ENCODE assay signal across 9 cellular contexts in the genomic region with DNA sequence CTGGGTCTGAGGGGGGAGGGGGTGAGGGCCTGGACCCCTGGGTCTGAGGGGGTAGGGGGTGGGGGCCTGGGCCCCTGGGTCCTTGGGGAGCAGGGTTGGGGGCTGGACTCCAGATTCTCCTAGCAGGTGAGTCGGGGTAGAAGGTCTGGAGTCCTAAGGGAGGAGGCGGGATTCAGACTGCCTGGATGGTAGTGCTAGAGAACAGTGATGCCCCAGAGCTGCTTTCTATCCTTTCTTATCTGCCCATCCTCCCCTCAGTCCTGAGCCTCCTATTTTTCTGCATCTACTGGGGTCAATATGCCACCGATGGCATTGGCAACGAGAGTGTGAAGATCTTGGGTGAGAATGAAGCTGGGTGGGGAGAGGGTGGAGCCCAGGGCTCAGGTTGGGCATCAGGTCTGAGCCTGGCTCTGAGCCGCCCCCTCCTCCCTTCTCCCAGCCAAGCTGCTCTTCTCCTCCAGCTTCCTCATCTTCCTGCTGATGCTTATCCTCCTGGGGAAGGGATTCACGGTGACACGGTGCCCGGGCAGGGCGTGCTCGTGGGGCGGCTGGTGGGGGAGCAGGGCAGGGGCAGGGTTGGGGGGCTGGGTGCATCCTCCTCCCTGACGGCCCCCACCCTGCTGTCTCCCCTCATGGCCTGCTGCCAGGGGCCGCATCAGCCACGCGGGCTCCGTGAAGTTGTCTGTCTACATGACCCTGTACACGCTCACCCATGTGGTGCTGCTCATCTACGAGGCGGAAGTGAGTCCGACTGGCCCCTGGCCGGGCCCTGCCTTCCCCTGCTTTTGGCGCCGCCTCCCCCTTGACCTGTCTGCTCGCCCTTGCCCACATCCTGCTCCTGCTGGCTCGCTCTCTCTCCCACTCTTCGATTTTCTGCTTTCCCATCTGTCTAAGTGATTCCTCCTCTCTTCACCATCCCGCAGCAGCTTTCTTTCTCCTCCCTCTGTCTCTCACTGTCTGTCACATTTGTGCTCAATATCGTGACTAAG. TPM values are rescaled to one million over a fixed set of nuclear protein-coding genes. Genes with fewer than 3 reads are reported as not detected.
DNase-seq lines count a peak whose midpoint lies in the region; ATAC-seq, FAIRE-seq and TF ChIP-seq lines count a peak whose summit lies in the region.
"Had no signal": no experiment of that assay in that cellular context is flagged by ENCODE, and none has a peak within 500 bp of the region (broad histone marks: within the 10 kb centered on the region; RNA-seq: fewer than 3 reads in every experiment).

No MANE protein-coding gene starts in this region.

- RAD21 ChIA-PET in GM12878 (lab: Charles Lee; ENCODE audit: unreplicated experiment) = no interaction called here

- H3K9me3 Mint-ChIP-seq in stimulated activated memory B cell treated with anti-CD40 and anti-IgM and Interleukin-4, amounts not matched to agents 10 μg/mL and 1 μg/mL and 100 μg/mL, for 72 hours = no peaks in the 10 kb centered on the region

- peak overlapping the region; percentile 28; the same call in 1 of the 2 replicates for H3K4me3 ChIP-seq in GM12878

- TF ChIP-seq EP300 in GM12878 (IDR thresholded peaks at IDR 0.05; ENCODE audit: borderline replicate concordance in 1 of 2, control insufficient read depth in 1 of 2, low read depth in 2 of 2, low read length in 2 of 2) = no peak

- POLR2A ChIA-PET in GM12878 (lab: Charles Lee) = interaction anchor here (0.5 to 0.6 kb wide), 3 partner anchors 53 to 441 kb away, joined by 3 to 9 read pairs (median 5); no protein-coding TSS in a partner anchor

- peaks cover 9% of the 10 kb centered on the region for H3K4me1 ChIP-seq in GM12878 (ENCODE audit: control insufficient read depth, insufficient read depth, low read length)

- H3K79me2 ChIP-seq in GM12878 (ENCODE audit: control insufficient read depth, insufficient read depth, low read length) = no peaks in the 10 kb centered on the region

- no TSS peak for BruUV-seq in GM12878 (replicated peaks; lab: Mats Ljungman, UMichigan)

- H3K27ac Mint-ChIP-seq in stimulated activated memory B cell treated with anti-CD40 and anti-IgM and Interleukin-4, amounts not matched to agents 10 μg/mL and 1 μg/mL and 100 μg/mL, for 72 hours = peak overlapping the region; percentile 38

- DNase-seq in DMS 273 (lab: John Stamatoyannopoulos, UW; ENCODE audit: unreplicated experiment) (peak; percentile 58), DMS 273 treated with DMSO at 0.1 percent for 48 hours (lab: John Stamatoyannopoulos, UW) (no peak), NCI-H1694 treated with DMSO at 0.1 percent for 48 hours (lab: John Stamatoyannopoulos, UW) (peak; percentile 22), GM12878 (ENCODE audit: low read depth, low spot score) (peak; percentile 25)
- DNase-seq in activated CD4-positive, alpha-beta T cell treated with anti-CD3 and anti-CD28 coated beads for 1 hour = no peak

- H3K4me1 Mint-ChIP-seq in stimulated activated memory B cell treated with anti-CD40 and anti-IgM and Interleukin-4, amounts not matched to agents 10 μg/mL and 1 μg/mL and 100 μg/mL, for 72 hours = peaks cover 30% of the 10 kb centered on the region

- 36% methylated on average over 27 of the region's 28 CpGs for WGBS in GM12878 (ENCODE audit: insufficient coverage, insufficient replicate concordance, low lambda C conversion rate, missing lambda C conversion rate)

- peak overlapping the region; percentile 50; the same call in 1 of the 2 replicates for H3K9ac ChIP-seq in GM12878 (ENCODE audit: control insufficient read depth, insufficient read depth, low read length)

- TF ChIP-seq POLR2A in GM12878 (IDR thresholded peaks at IDR 0.05; ENCODE audit: low read depth, low read length) = peak; percentile 73

- CTCF ChIA-PET in GM12878 (lab: Yijun Ruan, JAX) = interaction anchor here (1.1 to 2.0 kb wide), 2 partner anchors 20 to 133 kb away, joined by 3 to 8 read pairs; no protein-coding TSS in a partner anchor

- H3K9me3 ChIP-seq in GM12878 (replicated peaks; ENCODE audit: control insufficient read depth, insufficient read depth, low read length) = no peaks in the 10 kb centered on the region

- intact Hi-C loops in GM12878 (cut with micrococcal nuclease; ENCODE audit: unreplicated experiment) = no loop called here

- peak; percentile 94 for ATAC-seq in GM12878
- peak; percentile 57 for ATAC-seq in stimulated activated memory B cell treated with anti-CD40 and anti-IgM and Interleukin-4, amounts not matched to agents 10 μg/mL and 1 μg/mL and 100 μg/mL, for 72 hours
- no peak for ATAC-seq in HG03280 (IDR thresholded peaks at IDR 0.05; ENCODE audit: unreplicated experiment)
- no peak for ATAC-seq in GM18511 (IDR thresholded peaks at IDR 0.05; ENCODE audit: unreplicated experiment)

- peak overlapping the region; percentile 30 for H3K4me3 Mint-ChIP-seq in stimulated activated memory B cell treated with anti-CD40 and anti-IgM and Interleukin-4, amounts not matched to agents 10 μg/mL and 1 μg/mL and 100 μg/mL, for 72 hours

- peaks cover 4 to 9% of the 10 kb centered on the region in 2 experiments; a peak in 3 of 4 replicates for H3K27me3 ChIP-seq in GM12878 (replicated peaks in 1 of 2; ENCODE audit: control insufficient read depth in 2 of 2, insufficient read depth in 2 of 2, low read length in 1 of 2)

- H3K36me3 ChIP-seq in GM12878 (ENCODE audit: control insufficient read depth in 2 of 2, insufficient read depth in 2 of 2, low read length in 1 of 2) = no peaks in the 10 kb centered on the region

- TF ChIP-seq RAD21 in GM12878 (IDR thresholded peaks at IDR 0.05; ENCODE audit: insufficient read depth, low read depth, low read length) = no peak

- peak overlapping the region; percentile 41; the same call in 1 of the 2 replicates for H3K27ac ChIP-seq in GM12878 (ENCODE audit: control insufficient read depth, insufficient read depth)
- H3K27ac ChIP-seq: 22Rv1 had no signal

- peak overlapping the region; percentile 94 for H2AFZ ChIP-seq in GM12878 (ENCODE audit: control insufficient read depth, low read depth, low read length)

- peaks cover 41% of the 10 kb centered on the region for H3K27me3 Mint-ChIP-seq in stimulated activated memory B cell treated with anti-CD40 and anti-IgM and Interleukin-4, amounts not matched to agents 10 μg/mL and 1 μg/mL and 100 μg/mL, for 72 hours

- no peaks in the 10 kb centered on the region for H3K36me3 Mint-ChIP-seq in stimulated activated memory B cell treated with anti-CD40 and anti-IgM and Interleukin-4, amounts not matched to agents 10 μg/mL and 1 μg/mL and 100 μg/mL, for 72 hours

- H4K20me1 ChIP-seq in GM12878 (ENCODE audit: control insufficient read depth, insufficient read depth) = no peaks in the 10 kb centered on the region

- H3K4me2 ChIP-seq in GM12878 (ENCODE audit: control insufficient read depth, insufficient read depth) = peak overlapping the region; percentile 89

- TF ChIP-seq CTCF in GM12878 (IDR thresholded peaks at IDR 0.05 in 2 of 3, conservative IDR thresholded peaks at IDR 0.05 in 1 of 3; ENCODE audit: control insufficient read depth in 2 of 3, extremely low read depth in 1 of 3, insufficient read depth in 1 of 3, low read depth in 3 of 3, low read length in 3 of 3) = no peak

- in situ Hi-C loops in GM12878 (cut with MboI) = no loop called here

- SMC1A ChIA-PET in GM12878 (lab: Charles Lee; ENCODE audit: uncharacterized antibody, unreplicated experiment) = interaction anchor here (1.0 kb wide), 1 partner anchor 12 kb away, joined by 4 read pairs; no protein-coding TSS in a partner anchor

- no peak for FAIRE-seq in GM12878 (lab: Jason Lieb, UNC)

RNA-seq across cellular contexts. Expression of a gene that starts 3.4 kb away (rescaled TPM):
- 0.84 and 0.93 TPM in 2 replicates for total RNA-seq in GM12878 (2013; cell fraction: nucleolus; rRNA removed)
- total RNA-seq in GM12878 (2014; rRNA removed) (0.11 TPM in 1 of 2 replicates, not detected in the other), GM12878 (2014; rRNA removed; fragmentation: Illumina TruSeq; extraction: Trizol) (0.04 and 0.09 TPM in 2 replicates), GM12878 (2021) (0.48 and 0.97 TPM in 2 replicates)
- polyA plus RNA-seq in GM12878 (2011; ENCODE audit: low read depth) = 0.55 TPM
- polyA plus RNA-seq in GM12878 (2011; rRNA removed) (0.09 and 0.45 TPM in 2 replicates), GM12878 (2014; fragmentation: Illumina TruSeq; extraction: Trizol) (0.09 and 0.14 TPM in 2 replicates), GM12878 (2014; fragmentation: Nextera tagmentation; extraction: Ambion mirVana) (not detected), GM12878 (2014; rRNA removed) (0.20 and 1.0 TPM in 2 replicates), GM12878 (2016; fragmentation: Nextera tagmentation; extraction: Ambion mirVana) (not detected)
- polyA plus RNA-seq in GM12878 (2011; cell fraction: cytosol; rRNA removed) = 0.21 and 0.53 TPM in 2 replicates
- polyA plus RNA-seq in GM12878 (2011; cell fraction: nucleus; rRNA removed) = 3.6 and 4.1 TPM in 2 replicates
- polyA plus RNA-seq in GM12878 (2012) = 1.2 and 2.1 TPM in 2 replicates
- 0.26 and 3.4 TPM in 2 replicates for polyA minus RNA-seq in GM12878 (2011; rRNA and poly(A)+ RNA removed)
- polyA minus RNA-seq in GM12878 (2011; cell fraction: cytosol; rRNA and poly(A)+ RNA removed) = not detected in 2 replicates
- 1.9 and 2.6 TPM in 2 replicates for polyA minus RNA-seq in GM12878 (2011; cell fraction: nucleus; rRNA and poly(A)+ RNA removed)

RNA-seq across cellular contexts. Expression of a gene that starts 8.9 kb away (rescaled TPM):
- total RNA-seq in GM12878 (2013; cell fraction: nucleolus; rRNA removed) = 13.9 and 21.2 TPM in 2 replicates
- total RNA-seq in GM12878 (2014; rRNA removed) (3.3 and 4.5 TPM in 2 replicates), GM12878 (2014; rRNA removed; fragmentation: Illumina TruSeq; extraction: Trizol) (2.2 and 2.8 TPM in 2 replicates), GM12878 (2021) (12.0 and 12.8 TPM in 2 replicates)
- 2.9 TPM for polyA plus RNA-seq in GM12878 (2011; ENCODE audit: low read depth)
- polyA plus RNA-seq in GM12878 (2011; rRNA removed) (1.5 and 2.0 TPM in 2 replicates), GM12878 (2014; fragmentation: Illumina TruSeq; extraction: Trizol) (3.3 and 4.3 TPM in 2 replicates), GM12878 (2014; fragmentation: Nextera tagmentation; extraction: Ambion mirVana) (under 1 TPM; 0.43 to 0.75 TPM), GM12878 (2014; rRNA removed) (6.9 and 9.0 TPM in 2 replicates), GM12878 (2016; fragmentation: Nextera tagmentation; extraction: Ambion mirVana) (1 to 10 TPM; 2.3 to 2.6 TPM)
- polyA plus RNA-seq in GM12878 (2011; cell fraction: cytosol; rRNA removed) = 2.9 and 3.8 TPM in 2 replicates
- polyA plus RNA-seq in GM12878 (2011; cell fraction: nucleus; rRNA removed) = 11.7 and 15.6 TPM in 2 replicates
- polyA plus RNA-seq in GM12878 (2012) = 5.6 and 6.5 TPM in 2 replicates
- polyA minus RNA-seq in GM12878 (2011; rRNA and poly(A)+ RNA removed) = 2.5 and 6.0 TPM in 2 replicates
- 4.7 and 6.0 TPM in 2 replicates for polyA minus RNA-seq in GM12878 (2011; cell fraction: cytosol; rRNA and poly(A)+ RNA removed)
- polyA minus RNA-seq in GM12878 (2011; cell fraction: nucleus; rRNA and poly(A)+ RNA removed) = 7.4 and 10.6 TPM in 2 replicates

RNA-seq across cellular contexts. Expression of a gene that starts 14.1 kb away (rescaled TPM):
- 5.1 and 6.4 TPM in 2 replicates for total RNA-seq in GM12878 (2013; cell fraction: nucleolus; rRNA removed)
- total RNA-seq in GM12878 (2014; rRNA removed) (57.7 and 78.6 TPM in 2 replicates), GM12878 (2014; rRNA removed; fragmentation: Illumina TruSeq; extraction: Trizol) (32.0 and 41.3 TPM in 2 replicates), GM12878 (2021) (68.8 and 72.9 TPM in 2 replicates)
- 20.5 TPM for polyA plus RNA-seq in GM12878 (2011; ENCODE audit: low read depth)
- polyA plus RNA-seq in GM12878 (2011; rRNA removed) (8.8 and 30.5 TPM in 2 replicates), GM12878 (2014; fragmentation: Illumina TruSeq; extraction: Trizol) (15.2 and 46.6 TPM in 2 replicates), GM12878 (2014; fragmentation: Nextera tagmentation; extraction: Ambion mirVana) (10 to 100 TPM in 1 of 2 experiments, 1 to 10 TPM in 1; 6.2 to 23.1 TPM), GM12878 (2014; rRNA removed) (56.1 and 66.2 TPM in 2 replicates), GM12878 (2016; fragmentation: Nextera tagmentation; extraction: Ambion mirVana) (10 to 100 TPM; 77.7 to 79.6 TPM)
- polyA plus RNA-seq in GM12878 (2011; cell fraction: cytosol; rRNA removed) = 57.1 and 73.1 TPM in 2 replicates
- 43.1 and 44.9 TPM in 2 replicates for polyA plus RNA-seq in GM12878 (2011; cell fraction: nucleus; rRNA removed)
- polyA plus RNA-seq in GM12878 (2012) = 29.8 and 33.2 TPM in 2 replicates
- polyA minus RNA-seq in GM12878 (2011; rRNA and poly(A)+ RNA removed) = 18.4 and 30.6 TPM in 2 replicates
- 14.2 and 19.0 TPM in 2 replicates for polyA minus RNA-seq in GM12878 (2011; cell fraction: cytosol; rRNA and poly(A)+ RNA removed)
- polyA minus RNA-seq in GM12878 (2011; cell fraction: nucleus; rRNA and poly(A)+ RNA removed) = 8.0 and 13.3 TPM in 2 replicates

RNA-seq across cellular contexts. Expression of a gene that starts 14.6 kb away (rescaled TPM):
- total RNA-seq in GM12878 (2013; cell fraction: nucleolus; rRNA removed) = 0.19 TPM in 1 of 2 replicates, not detected in the other
- total RNA-seq in GM12878 (2014; rRNA removed) (0.73 and 0.82 TPM in 2 replicates), GM12878 (2014; rRNA removed; fragmentation: Illumina TruSeq; extraction: Trizol) (0.18 and 0.31 TPM in 2 replicates), GM12878 (2021) (0.80 and 1.4 TPM in 2 replicates)
- 0.29 TPM for polyA plus RNA-seq in GM12878 (2011; ENCODE audit: low read depth)
- polyA plus RNA-seq in GM12878 (2011; rRNA removed) (0.15 TPM in 1 of 2 replicates, not detected in the other), GM12878 (2014; fragmentation: Illumina TruSeq; extraction: Trizol) (0.11 and 0.43 TPM in 2 replicates), GM12878 (2014; fragmentation: Nextera tagmentation; extraction: Ambion mirVana) (under 1 TPM in 1 of 2 experiments, not detected in 1; 0.09 TPM), GM12878 (2014; rRNA removed) (0.81 and 1.7 TPM in 2 replicates), GM12878 (2016; fragmentation: Nextera tagmentation; extraction: Ambion mirVana) (1 to 10 TPM; 1.1 to 1.7 TPM)
- 0.50 and 0.55 TPM in 2 replicates for polyA plus RNA-seq in GM12878 (2011; cell fraction: cytosol; rRNA removed)
- 0.38 and 0.43 TPM in 2 replicates for polyA plus RNA-seq in GM12878 (2011; cell fraction: nucleus; rRNA removed)
- polyA plus RNA-seq in GM12878 (2012) = 0.38 and 0.49 TPM in 2 replicates
- polyA minus RNA-seq in GM12878 (2011; rRNA and poly(A)+ RNA removed) = 0.21 and 0.37 TPM in 2 replicates
- not detected in 2 replicates for polyA minus RNA-seq in GM12878 (2011; cell fraction: cytosol; rRNA and poly(A)+ RNA removed)
- not detected in 2 replicates for polyA minus RNA-seq in GM12878 (2011; cell fraction: nucleus; rRNA and poly(A)+ RNA removed)

RNA-seq across cellular contexts. Expression of a gene that starts 47.5 kb away (rescaled TPM):
- 33.3 and 49.5 TPM in 2 replicates for total RNA-seq in GM12878 (2013; cell fraction: nucleolus; rRNA removed)
- total RNA-seq in GM12878 (2014; rRNA removed) = 8.0 and 9.5 TPM in 2 replicates
- 4.3 and 6.5 TPM in 2 replicates for total RNA-seq in GM12878 (2014; rRNA removed; fragmentation: Illumina TruSeq; extraction: Trizol)
- total RNA-seq in GM12878 (2021) = 47.3 and 50.6 TPM in 2 replicates
- polyA plus RNA-seq in GM12878 (2011; ENCODE audit: low read depth) = 9.5 TPM
- polyA plus RNA-seq in GM12878 (2011; rRNA removed) = 2.4 and 3.8 TPM in 2 replicates
- 6.7 and 9.9 TPM in 2 replicates for polyA plus RNA-seq in GM12878 (2011; cell fraction: cytosol; rRNA removed)
- 76.7 and 94.7 TPM in 2 replicates for polyA plus RNA-seq in GM12878 (2011; cell fraction: nucleus; rRNA removed)
- polyA plus RNA-seq in GM12878 (2012) = 29.1 and 30.8 TPM in 2 replicates
- polyA plus RNA-seq in GM12878 (2014; fragmentation: Illumina TruSeq; extraction: Trizol) = 1.7 and 7.4 TPM in 2 replicates
- polyA plus RNA-seq in GM12878 (2014; fragmentation: Nextera tagmentation; extraction: Ambion mirVana) = under 1 TPM; 0.18 to 0.24 TPM
- polyA plus RNA-seq in GM12878 (2014; rRNA removed) = 24.0 and 27.7 TPM in 2 replicates
- 1 to 10 TPM; 6.9 to 8.1 TPM for polyA plus RNA-seq in GM12878 (2016; fragmentation: Nextera tagmentation; extraction: Ambion mirVana)
- 2.1 and 9.8 TPM in 2 replicates for polyA minus RNA-seq in GM12878 (2011; rRNA and poly(A)+ RNA removed)
- 10.2 and 11.2 TPM in 2 replicates for polyA minus RNA-seq in GM12878 (2011; cell fraction: cytosol; rRNA and poly(A)+ RNA removed)
- 13.1 and 24.6 TPM in 2 replicates for polyA minus RNA-seq in GM12878 (2011; cell fraction: nucleus; rRNA and poly(A)+ RNA removed)

Comparison
In these comparisons a context has a peak if more than half of its experiments do, and no peak if none do; other contexts are left out.
1. DNase-seq: peak in DMS 273 (single experiment), NCI-H1694 treated with DMSO at 0.1 percent for 48 hours (single experiment) and GM12878 (single experiment); none in DMS 273 treated with DMSO at 0.1 percent for 48 hours (single experiment) and activated CD4-positive, alpha-beta T cell treated with anti-CD3 and anti-CD28 coated beads for 1 hour (single experiment).
2. ATAC-seq: peak in GM12878 (single experiment) and stimulated activated memory B cell treated with anti-CD40 and anti-IgM and Interleukin-4, amounts not matched to agents 10 μg/mL and 1 μg/mL and 100 μg/mL, for 72 hours (single experiment); none in HG03280 (single experiment) and GM18511 (single experiment).